11 cellular contexts compared by ENCODE assay signal in the genomic region with DNA sequence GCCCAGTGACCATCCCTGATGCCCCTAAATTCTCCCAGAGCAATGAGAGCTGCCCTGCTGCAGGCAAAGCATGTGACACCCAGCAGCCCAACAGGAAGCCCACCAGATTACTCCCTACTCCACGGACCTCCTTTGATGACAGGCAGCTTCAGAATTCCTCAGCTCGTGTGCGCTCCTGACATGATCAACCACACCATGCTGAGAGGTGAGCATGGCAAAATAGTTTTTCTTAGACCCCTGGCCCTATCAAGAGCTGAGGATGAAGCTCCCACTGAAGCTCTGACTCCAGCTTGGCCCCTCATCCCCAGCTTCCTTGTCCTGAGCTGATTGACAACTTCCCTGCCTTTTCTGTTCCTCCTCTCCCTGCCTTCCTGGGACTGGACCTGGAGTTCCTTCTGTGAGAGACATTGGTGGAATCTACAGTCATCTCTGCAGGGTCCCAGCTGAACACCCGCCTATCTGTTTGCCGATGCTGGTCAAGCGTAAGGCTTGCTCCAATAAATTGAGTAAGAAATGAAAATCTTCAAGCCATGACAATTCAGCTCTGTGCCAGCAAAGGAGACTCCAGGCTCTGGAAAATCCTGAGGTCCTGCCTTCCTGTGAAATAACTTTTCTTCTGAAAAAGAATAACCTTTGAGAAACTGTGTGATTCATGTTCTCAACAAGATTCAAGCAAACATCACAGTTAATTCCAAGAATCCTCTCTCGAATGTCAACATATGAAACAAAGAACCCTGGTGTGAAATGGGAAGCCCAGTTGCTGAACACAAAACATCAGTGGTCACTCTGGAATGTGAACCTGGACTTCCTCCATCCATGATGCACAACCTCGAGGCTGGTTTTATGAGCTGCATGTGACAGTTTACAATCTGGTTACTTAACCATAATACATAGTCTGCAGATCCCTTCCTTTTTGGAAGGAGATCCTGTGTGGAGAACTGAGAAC.
DNase-seq lines count a peak whose midpoint lies in the region; ATAC-seq, FAIRE-seq and TF ChIP-seq lines count a peak whose summit lies in the region.
"Had no signal": no experiment of that assay in that cellular context is flagged by ENCODE, and none has a peak within 500 bp of the region (broad histone marks: within the 10 kb centered on the region; RNA-seq: fewer than 3 reads in every experiment).

No MANE protein-coding gene starts in this region.

- no peak overlapping the region for H3K4me3 ChIP-seq in bronchial epithelial cell (ENCODE audit: low read depth, low read length)
- H3K4me3 ChIP-seq in lung: no peak overlapping the region
- H3K4me3 ChIP-seq in left ventricle myocardium inferior: no peak overlapping the region
- H3K4me3 ChIP-seq: BLaER1 treated with 17β-estradiol and CSF1 and Interleukin-3, amounts not matched to agents 10 nM and 100 nM had no signal

- FAIRE-seq in bronchial epithelial cell (lab: Jason Lieb, UNC): peak; percentile 97

- peak; percentile 11; the same call in 1 of the 2 replicates for TF ChIP-seq RAD21 in Ishikawa (IDR thresholded peaks at IDR 0.05; ENCODE audit: low read depth)

- H3K27ac ChIP-seq in lung (ENCODE audit: low read depth in 1 of 2, low read length in 1 of 2) (no peak overlapping the region), left ventricle myocardium inferior (replicated peaks) (no peak overlapping the region)
- H3K27ac ChIP-seq: BLaER1 treated with 17β-estradiol and CSF1 and Interleukin-3, amounts not matched to agents 10 nM and 100 nM had no signal

- H3K27me3 ChIP-seq in bronchial epithelial cell (ENCODE audit: control insufficient read depth, insufficient read depth, low read length) (no peaks in the 10 kb centered on the region), lung (ENCODE audit: control insufficient read depth, insufficient read depth) (no peaks in the 10 kb centered on the region), left ventricle myocardium inferior (ENCODE audit: low read depth) (peaks cover 41% of the 10 kb centered on the region)
- H3K27me3 ChIP-seq: BLaER1 treated with 17β-estradiol and CSF1 and Interleukin-3, amounts not matched to agents 10 nM and 100 nM had no signal

- peak; percentile 14 for ATAC-seq in lung (ENCODE audit: insufficient read depth, low FRiP score)
- ATAC-seq: activated CD4-positive, alpha-beta T cell treated with anti-CD3 and anti-CD28 coated beads for 36 hours had no signal

- DNase-seq in ACHN (peak; percentile 94), bronchial epithelial cell (ENCODE audit: low read depth) (peak; percentile 78), lung (ENCODE audit: low spot score) (peak; percentile 36), SKM-1 (lab: John Stamatoyannopoulos, UW; ENCODE audit: unreplicated experiment) (no peak), CD1c-positive myeloid dendritic cell (ENCODE audit: extremely low spot score) (no peak), left ventricle myocardium inferior (no peak)
- no peak for DNase-seq in stimulated activated CD8-positive, alpha-beta memory T cell treated with anti-CD3 and anti-CD28 coated beads, Interleukin-4, amount 100 ng/mL, for 48 hours
- DNase-seq: activated CD4-positive, alpha-beta T cell treated with anti-CD3 and anti-CD28 coated beads for 36 hours; stimulated activated CD4-positive, alpha-beta T cell treated with anti-CD3 and anti-CD28 coated beads, Interleukin-2, amount 100 ng/mL, for 24 hours had no signal

- peak; percentile 96 for TF ChIP-seq EP300 in Ishikawa (IDR thresholded peaks at IDR 0.05; ENCODE audit: borderline replicate concordance)

- WGBS in lung, 2 donors: 67 to 68% methylated on average over 8 of the region's 8 CpGs

- H3K36me3 ChIP-seq in bronchial epithelial cell (ENCODE audit: control insufficient read depth, insufficient read depth, low read length) (no peaks in the 10 kb centered on the region), lung (ENCODE audit: control insufficient read depth in 2 of 2, insufficient read depth in 2 of 2, low read length in 2 of 2) (no peaks in the 10 kb centered on the region), left ventricle myocardium inferior (no peaks in the 10 kb centered on the region)

- H3K9me3 ChIP-seq in lung (ENCODE audit: control insufficient read depth in 2 of 2, insufficient read depth in 1 of 2, low read length in 1 of 2): peaks cover 0 to 2% of the 10 kb centered on the region in 2 donors
- no peaks in the 10 kb centered on the region for H3K9me3 ChIP-seq in left ventricle myocardium inferior (replicated peaks)

- no peak for TF ChIP-seq CTCF in bronchial epithelial cell (IDR thresholded peaks at IDR 0.05; ENCODE audit: insufficient read depth, low read length, severe bottlenecking)
- TF ChIP-seq CTCF in lung (IDR thresholded peaks at IDR 0.05; ENCODE audit: control extremely low read depth, extremely low read depth): no peak
- TF ChIP-seq CTCF in left ventricle myocardium inferior (IDR thresholded peaks at IDR 0.05; ENCODE audit: borderline replicate concordance): no peak

- intact Hi-C loops in left ventricle myocardium inferior (cut with micrococcal nuclease): no loop called here

- no peaks in the 10 kb centered on the region for H3K4me1 ChIP-seq in lung (ENCODE audit: control insufficient read depth in 2 of 2, insufficient read depth in 2 of 2, low read length in 2 of 2)
- no peaks in the 10 kb centered on the region for H3K4me1 ChIP-seq in left ventricle myocardium inferior

- in situ Hi-C loops in ACHN (cut with HindIII; ENCODE audit: low pct_ligation_motif_present, low pct_unique_long_range_greater_than_20kb, low sequenced_read_pairs): no loop called here

TF ChIP-seq in Ishikawa, 13 proteins besides CTCF, POLR2A, EP300 and RAD21:
- TF ChIP-seq TAF1 (IDR thresholded peaks at IDR 0.05; ENCODE audit: low read depth) (no peak), ZBTB7A (IDR thresholded peaks at IDR 0.05; ENCODE audit: low read depth) (0 out of 2 replicates have a peak, but pooled peaks have one; percentile 35), TCF12 (IDR thresholded peaks at IDR 0.05; ENCODE audit: low read depth) (peak; percentile 89), EGR1 (IDR thresholded peaks at IDR 0.05) (no peak), NFIC (IDR thresholded peaks at IDR 0.05) (peak; percentile 90), CEBPB (IDR thresholded peaks at IDR 0.05) (0 out of 2 replicates have a peak, but pooled peaks have one; percentile 3), FOXM1 (IDR thresholded peaks at IDR 0.05; ENCODE audit: borderline replicate concordance, low read depth) (peak; percentile 90), TEAD4 (IDR thresholded peaks at IDR 0.05) (peak; percentile 92), YY1 (IDR thresholded peaks at IDR 0.05; ENCODE audit: low read depth) (0 out of 2 replicates have a peak, but pooled peaks have one; percentile 17), CREB1 (IDR thresholded peaks at IDR 0.05; ENCODE audit: low read depth) (no peak)
- TF ChIP-seq, protein P1, sequence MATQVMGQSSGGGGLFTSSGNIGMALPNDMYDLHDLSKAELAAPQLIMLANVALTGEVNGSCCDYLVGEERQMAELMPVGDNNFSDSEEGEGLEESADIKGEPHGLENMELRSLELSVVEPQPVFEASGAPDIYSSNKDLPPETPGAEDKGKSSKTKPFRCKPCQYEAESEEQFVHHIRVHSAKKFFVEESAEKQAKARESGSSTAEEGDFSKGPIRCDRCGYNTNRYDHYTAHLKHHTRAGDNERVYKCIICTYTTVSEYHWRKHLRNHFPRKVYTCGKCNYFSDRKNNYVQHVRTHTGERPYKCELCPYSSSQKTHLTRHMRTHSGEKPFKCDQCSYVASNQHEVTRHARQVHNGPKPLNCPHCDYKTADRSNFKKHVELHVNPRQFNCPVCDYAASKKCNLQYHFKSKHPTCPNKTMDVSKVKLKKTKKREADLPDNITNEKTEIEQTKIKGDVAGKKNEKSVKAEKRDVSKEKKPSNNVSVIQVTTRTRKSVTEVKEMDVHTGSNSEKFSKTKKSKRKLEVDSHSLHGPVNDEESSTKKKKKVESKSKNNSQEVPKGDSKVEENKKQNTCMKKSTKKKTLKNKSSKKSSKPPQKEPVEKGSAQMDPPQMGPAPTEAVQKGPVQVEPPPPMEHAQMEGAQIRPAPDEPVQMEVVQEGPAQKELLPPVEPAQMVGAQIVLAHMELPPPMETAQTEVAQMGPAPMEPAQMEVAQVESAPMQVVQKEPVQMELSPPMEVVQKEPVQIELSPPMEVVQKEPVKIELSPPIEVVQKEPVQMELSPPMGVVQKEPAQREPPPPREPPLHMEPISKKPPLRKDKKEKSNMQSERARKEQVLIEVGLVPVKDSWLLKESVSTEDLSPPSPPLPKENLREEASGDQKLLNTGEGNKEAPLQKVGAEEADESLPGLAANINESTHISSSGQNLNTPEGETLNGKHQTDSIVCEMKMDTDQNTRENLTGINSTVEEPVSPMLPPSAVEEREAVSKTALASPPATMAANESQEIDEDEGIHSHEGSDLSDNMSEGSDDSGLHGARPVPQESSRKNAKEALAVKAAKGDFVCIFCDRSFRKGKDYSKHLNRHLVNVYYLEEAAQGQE (IDR thresholded peaks at IDR 0.05; ENCODE audit: low read depth): no peak
- TF ChIP-seq, protein P2, sequence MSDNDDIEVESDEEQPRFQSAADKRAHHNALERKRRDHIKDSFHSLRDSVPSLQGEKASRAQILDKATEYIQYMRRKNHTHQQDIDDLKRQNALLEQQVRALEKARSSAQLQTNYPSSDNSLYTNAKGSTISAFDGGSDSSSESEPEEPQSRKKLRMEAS (IDR thresholded peaks at IDR 0.05): peak; percentile 84
- TF ChIP-seq, protein P3, sequence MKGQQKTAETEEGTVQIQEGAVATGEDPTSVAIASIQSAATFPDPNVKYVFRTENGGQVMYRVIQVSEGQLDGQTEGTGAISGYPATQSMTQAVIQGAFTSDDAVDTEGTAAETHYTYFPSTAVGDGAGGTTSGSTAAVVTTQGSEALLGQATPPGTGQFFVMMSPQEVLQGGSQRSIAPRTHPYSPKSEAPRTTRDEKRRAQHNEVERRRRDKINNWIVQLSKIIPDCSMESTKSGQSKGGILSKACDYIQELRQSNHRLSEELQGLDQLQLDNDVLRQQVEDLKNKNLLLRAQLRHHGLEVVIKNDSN (IDR thresholded peaks at IDR 0.05): peak; percentile 17; the same call in 1 of the 2 replicates

Comparison
In these comparisons a context has a peak if more than half of its experiments do, and no peak if none do; other contexts are left out.
1. DNase-seq: peak in ACHN (single experiment), bronchial epithelial cell (single experiment) and lung (single experiment); none in SKM-1 (single experiment), stimulated activated CD8-positive, alpha-beta memory T cell treated with anti-CD3 and anti-CD28 coated beads, Interleukin-4, amount 100 ng/mL, for 48 hours (single experiment), CD1c-positive myeloid dendritic cell (single experiment) and left ventricle myocardium inferior (single experiment).